Comparison of ENCODE assay signal across 8 cellular contexts in genomic region chr19:10543420-10544241, GRCh38. TPM values are rescaled to one million over a fixed set of nuclear protein-coding genes. Genes with fewer than 3 reads are reported as not detected.
DNase-seq lines count a peak whose midpoint lies in the region; ATAC-seq and TF ChIP-seq lines count a peak whose summit lies in the region.

Gene ATG4D (plus strand): TSS chr19:10543904. CDS start chr19:10544091, 187 bp downstream.

- H2AFZ ChIP-seq in neural progenitor cell (replicated peaks): peak within 1 kb of the TSS; percentile 93

- peak within 1 kb of the TSS; percentile 95 for H3K4me3 Mint-ChIP-seq in neural progenitor cell

- no peaks in the 10 kb centered on the region for H3K36me3 Mint-ChIP-seq in neural progenitor cell

- H3K36me3 ChIP-seq in SJCRH30 (no peaks in the 10 kb centered on the region), neural progenitor cell (no peaks in the 10 kb centered on the region), subcutaneous abdominal adipose tissue (ENCODE audit: control insufficient read depth in 5 of 5, insufficient read depth in 5 of 5, low read length in 5 of 5) (peaks cover 0 to 15% (median 13%) of the 10 kb centered on the region in 5 donors)

- no peaks in the 10 kb centered on the region for H3K4me1 ChIP-seq in SJCRH30
- no peaks in the 10 kb centered on the region for H3K4me1 ChIP-seq in neural progenitor cell
- H3K4me1 ChIP-seq in subcutaneous abdominal adipose tissue (ENCODE audit: control insufficient read depth in 5 of 5, insufficient read depth in 5 of 5, low read length in 5 of 5): peaks cover 2 to 19% (median 16%) of the 10 kb centered on the region in 5 donors

- peaks cover 9% of the 10 kb centered on the region for H3F3A ChIP-seq in neural progenitor cell (ENCODE audit: low read depth)

- H3K9me3 ChIP-seq in SJCRH30 (replicated peaks): no peaks in the 10 kb centered on the region
- no peaks in the 10 kb centered on the region for H3K9me3 ChIP-seq in neural progenitor cell (ENCODE audit: low read depth)
- no peaks in the 10 kb centered on the region for H3K9me3 ChIP-seq in subcutaneous abdominal adipose tissue (ENCODE audit: control insufficient read depth in 5 of 5, low read length in 5 of 5)

- H3K9ac ChIP-seq in neural progenitor cell: peak within 1 kb of the TSS; percentile 92
- H3K9ac ChIP-seq in subcutaneous abdominal adipose tissue (ENCODE audit: low read length in 5 of 5): peak within 1 kb of the TSS; percentile 81 to 94 (median 90)

- H3K27ac ChIP-seq in SJCRH30 (peak within 1 kb of the TSS; percentile 51; the same call in 1 of the 2 replicates), neural progenitor cell (no peak within 1 kb of the TSS), subcutaneous abdominal adipose tissue (ENCODE audit: low read depth, low read length) (peak within 1 kb of the TSS; percentile 30)

- H3K4me3 ChIP-seq in LNCaP clone FGC (ENCODE audit: low read depth, low read length) (peak within 1 kb of the TSS; percentile 86), SJCRH30 (peak within 1 kb of the TSS; percentile 98), neural progenitor cell (peak within 1 kb of the TSS; percentile 93), subcutaneous abdominal adipose tissue (ENCODE audit: low read depth in 1 of 5, low read length in 5 of 5) (peak within 1 kb of the TSS; percentile 77 to 87 (median 85))

- H3K27me3 ChIP-seq in SJCRH30: no peaks in the 10 kb centered on the region
- H3K27me3 ChIP-seq in neural progenitor cell: no peaks in the 10 kb centered on the region
- H3K27me3 ChIP-seq in subcutaneous abdominal adipose tissue (ENCODE audit: control insufficient read depth in 5 of 5, insufficient read depth in 4 of 5, low read length in 5 of 5): peaks cover 0 to 3% (median 0%) of the 10 kb centered on the region in 5 donors

- H3K9me3 Mint-ChIP-seq in neural progenitor cell: no peaks in the 10 kb centered on the region

- H3K27ac Mint-ChIP-seq in neural progenitor cell: peak within 1 kb of the TSS; percentile 95

- DNase-seq in COLO829 (ENCODE audit: low spot score) (peak; percentile 95), LNCaP clone FGC (ENCODE audit: low read depth) (peak; percentile 48), SJCRH30 (peak; percentile 74 to 85), activated gamma-delta T cell treated with Interleukin-2 at 50 U/mL for 16 hours (peak; percentile 79), foreskin melanocyte (peak; percentile 35), neural progenitor cell (ENCODE audit: low spot score) (peak; percentile 93)

- H3K4me2 ChIP-seq in neural progenitor cell: peak within 1 kb of the TSS; percentile 86

- peaks cover 8% of the 10 kb centered on the region for H4K20me1 ChIP-seq in neural progenitor cell (ENCODE audit: low read depth)

- H3K27me3 Mint-ChIP-seq in neural progenitor cell (ENCODE audit: insufficient read depth, low read depth): peaks cover 5% of the 10 kb centered on the region

- H3K4me1 Mint-ChIP-seq in neural progenitor cell: peaks cover 10% of the 10 kb centered on the region

- H3K79me2 ChIP-seq in neural progenitor cell (ENCODE audit: low read depth): peaks cover 19% of the 10 kb centered on the region

- TF ChIP-seq CTCF in LNCaP clone FGC (IDR thresholded peaks at IDR 0.05; ENCODE audit: control insufficient read depth, extremely low read depth, insufficient read depth) (no peak), neural progenitor cell (IDR thresholded peaks at IDR 0.05) (no peak)

- ATAC-seq in GM21576 (IDR thresholded peaks at IDR 0.05; ENCODE audit: unreplicated experiment): peak; percentile 63

RNA-seq across cellular contexts. Expression of gene ATG4D, which starts in this region (rescaled TPM):
- 25.5 and 26.4 TPM in 2 replicates for total RNA-seq in SJCRH30 (2014; rRNA removed; shearing (Covaris generic))
- 5.1 and 29.6 TPM in 2 replicates for total RNA-seq in neural progenitor cell (ENCODE audit: low replicate concordance)

Comparison
In these comparisons a context has a peak if more than half of its experiments do, and no peak if none do; other contexts are left out.
1. DNase-seq: peak in every context shown above with its lines; median percentile 95 in COLO829; 93 in neural progenitor cell; 80 in SJCRH30; 79 in activated gamma-delta T cell treated with Interleukin-2 at 50 U/mL for 16 hours; 48 in LNCaP clone FGC; 35 in foreskin melanocyte.